ENCODE assay signal across 2 cellular contexts in the genomic region with DNA sequence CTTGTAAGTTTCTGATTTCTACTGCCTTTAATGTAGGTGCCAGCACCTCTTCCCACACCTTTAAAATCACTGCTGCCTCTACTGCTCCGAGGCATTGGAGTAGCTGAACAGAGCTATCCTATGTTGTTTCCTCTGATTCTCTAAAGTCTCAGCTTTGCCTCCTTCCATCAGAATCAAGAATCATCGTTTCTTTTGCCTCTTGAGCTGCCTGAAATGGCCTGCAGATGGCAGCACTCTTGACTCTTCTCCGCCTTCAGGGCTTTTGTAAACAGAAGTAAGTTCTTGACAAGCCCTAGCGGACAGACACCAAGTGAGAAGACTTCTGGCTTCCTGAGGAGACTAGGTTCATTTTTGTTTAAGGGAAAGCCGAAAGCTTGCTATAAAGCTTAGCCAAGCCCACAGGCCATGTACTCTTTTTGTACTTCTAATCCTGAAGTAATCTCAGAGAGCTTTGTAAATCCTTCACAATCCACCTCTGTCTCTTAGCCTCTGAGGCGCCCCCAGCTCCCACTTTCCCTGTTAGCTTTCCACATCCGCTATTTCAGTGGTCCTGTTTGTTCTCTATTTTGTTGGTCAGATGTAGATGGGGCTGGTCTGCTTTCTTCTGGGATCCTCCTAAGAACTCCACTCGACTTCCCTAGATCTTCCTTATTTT.
TF ChIP-seq lines count a peak whose summit lies in the region.

No MANE protein-coding gene starts in this region.

TF ChIP-seq in GM12891, 5 proteins besides CTCF, POLR2A, EP300 and RAD21 (continued from another document):
- TF ChIP-seq SPI1 (IDR thresholded peaks at IDR 0.05; ENCODE audit: low read depth, low read length) = no peak

TF ChIP-seq in HCT116, 20 proteins besides CTCF, POLR2A, EP300 and RAD21 (continued from another document):
- no peak for TF ChIP-seq YY1 (IDR thresholded peaks at IDR 0.05; ENCODE audit: extremely low read depth, insufficient replicate concordance, low read depth, low read length)
- TF ChIP-seq, protein P1, sequence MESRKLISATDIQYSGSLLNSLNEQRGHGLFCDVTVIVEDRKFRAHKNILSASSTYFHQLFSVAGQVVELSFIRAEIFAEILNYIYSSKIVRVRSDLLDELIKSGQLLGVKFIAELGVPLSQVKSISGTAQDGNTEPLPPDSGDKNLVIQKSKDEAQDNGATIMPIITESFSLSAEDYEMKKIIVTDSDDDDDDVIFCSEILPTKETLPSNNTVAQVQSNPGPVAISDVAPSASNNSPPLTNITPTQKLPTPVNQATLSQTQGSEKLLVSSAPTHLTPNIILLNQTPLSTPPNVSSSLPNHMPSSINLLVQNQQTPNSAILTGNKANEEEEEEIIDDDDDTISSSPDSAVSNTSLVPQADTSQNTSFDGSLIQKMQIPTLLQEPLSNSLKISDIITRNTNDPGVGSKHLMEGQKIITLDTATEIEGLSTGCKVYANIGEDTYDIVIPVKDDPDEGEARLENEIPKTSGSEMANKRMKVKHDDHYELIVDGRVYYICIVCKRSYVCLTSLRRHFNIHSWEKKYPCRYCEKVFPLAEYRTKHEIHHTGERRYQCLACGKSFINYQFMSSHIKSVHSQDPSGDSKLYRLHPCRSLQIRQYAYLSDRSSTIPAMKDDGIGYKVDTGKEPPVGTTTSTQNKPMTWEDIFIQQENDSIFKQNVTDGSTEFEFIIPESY (IDR thresholded peaks at IDR 0.05; ENCODE audit: extremely low read depth, insufficient replicate concordance, low read length) = no peak
- TF ChIP-seq ELF1 (IDR thresholded peaks at IDR 0.05; ENCODE audit: borderline replicate concordance, low read depth) = no peak
- no peak for TF ChIP-seq FOSL1 (IDR thresholded peaks at IDR 0.05; ENCODE audit: low read depth)
- TF ChIP-seq SIN3A (IDR thresholded peaks at IDR 0.05; ENCODE audit: low read depth) = no peak
- TF ChIP-seq EGR1 (IDR thresholded peaks at IDR 0.05; ENCODE audit: low read depth) = no peak
- TF ChIP-seq, protein P2, sequence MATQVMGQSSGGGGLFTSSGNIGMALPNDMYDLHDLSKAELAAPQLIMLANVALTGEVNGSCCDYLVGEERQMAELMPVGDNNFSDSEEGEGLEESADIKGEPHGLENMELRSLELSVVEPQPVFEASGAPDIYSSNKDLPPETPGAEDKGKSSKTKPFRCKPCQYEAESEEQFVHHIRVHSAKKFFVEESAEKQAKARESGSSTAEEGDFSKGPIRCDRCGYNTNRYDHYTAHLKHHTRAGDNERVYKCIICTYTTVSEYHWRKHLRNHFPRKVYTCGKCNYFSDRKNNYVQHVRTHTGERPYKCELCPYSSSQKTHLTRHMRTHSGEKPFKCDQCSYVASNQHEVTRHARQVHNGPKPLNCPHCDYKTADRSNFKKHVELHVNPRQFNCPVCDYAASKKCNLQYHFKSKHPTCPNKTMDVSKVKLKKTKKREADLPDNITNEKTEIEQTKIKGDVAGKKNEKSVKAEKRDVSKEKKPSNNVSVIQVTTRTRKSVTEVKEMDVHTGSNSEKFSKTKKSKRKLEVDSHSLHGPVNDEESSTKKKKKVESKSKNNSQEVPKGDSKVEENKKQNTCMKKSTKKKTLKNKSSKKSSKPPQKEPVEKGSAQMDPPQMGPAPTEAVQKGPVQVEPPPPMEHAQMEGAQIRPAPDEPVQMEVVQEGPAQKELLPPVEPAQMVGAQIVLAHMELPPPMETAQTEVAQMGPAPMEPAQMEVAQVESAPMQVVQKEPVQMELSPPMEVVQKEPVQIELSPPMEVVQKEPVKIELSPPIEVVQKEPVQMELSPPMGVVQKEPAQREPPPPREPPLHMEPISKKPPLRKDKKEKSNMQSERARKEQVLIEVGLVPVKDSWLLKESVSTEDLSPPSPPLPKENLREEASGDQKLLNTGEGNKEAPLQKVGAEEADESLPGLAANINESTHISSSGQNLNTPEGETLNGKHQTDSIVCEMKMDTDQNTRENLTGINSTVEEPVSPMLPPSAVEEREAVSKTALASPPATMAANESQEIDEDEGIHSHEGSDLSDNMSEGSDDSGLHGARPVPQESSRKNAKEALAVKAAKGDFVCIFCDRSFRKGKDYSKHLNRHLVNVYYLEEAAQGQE (IDR thresholded peaks at IDR 0.05; ENCODE audit: low read depth) = no peak
- TF ChIP-seq, protein P3, sequence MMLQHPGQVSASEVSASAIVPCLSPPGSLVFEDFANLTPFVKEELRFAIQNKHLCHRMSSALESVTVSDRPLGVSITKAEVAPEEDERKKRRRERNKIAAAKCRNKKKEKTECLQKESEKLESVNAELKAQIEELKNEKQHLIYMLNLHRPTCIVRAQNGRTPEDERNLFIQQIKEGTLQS (IDR thresholded peaks at IDR 0.05) = no peak
- no peak for TF ChIP-seq ZFX (IDR thresholded peaks at IDR 0.05)
